12 cellular contexts compared by ENCODE assay signal in genomic region chr6:11111769-11112437, GRCh38. TPM values are rescaled to one million over a fixed set of nuclear protein-coding genes. Genes with fewer than 3 reads are reported as not detected.
DNase-seq lines count a peak whose midpoint lies in the region; ATAC-seq, FAIRE-seq and TF ChIP-seq lines count a peak whose summit lies in the region.
"Had no signal": no experiment of that assay in that cellular context is flagged by ENCODE, and none has a peak within 500 bp of the region (broad histone marks: within the 10 kb centered on the region; RNA-seq: fewer than 3 reads in every experiment).

No MANE protein-coding gene starts in this region.

- no peak overlapping the region for H3K4me3 ChIP-seq in right lobe of liver
- H3K4me3 ChIP-seq in HepG2 (replicated peaks in 1 of 3; ENCODE audit: insufficient read depth in 1 of 3, low read depth in 2 of 3, low read length in 3 of 3): no peak overlapping the region
- H3K4me3 ChIP-seq in endodermal cell (ENCODE audit: low read length): no peak overlapping the region

- H3K27ac Mint-ChIP-seq in T-helper 17 cell (peak overlapping the region; percentile 82), endodermal cell (peak overlapping the region; percentile 35), type B pancreatic cell (peak overlapping the region; percentile 26)

- CTCF ChIA-PET in HepG2 (lab: Yijun Ruan, JAX; ENCODE audit: low intra/inter-chr PET ratio, low total read pairs): no interaction called here

- intact Hi-C loops in right lobe of liver (cut with DNase I) (no loop called here), HepG2 (cut with micrococcal nuclease; ENCODE audit: unreplicated experiment) (no loop called here)

- no peaks in the 10 kb centered on the region for H3K36me3 ChIP-seq in right lobe of liver
- no peaks in the 10 kb centered on the region for H3K36me3 ChIP-seq in HepG2 (replicated peaks in 1 of 2; ENCODE audit: control insufficient read depth in 1 of 2, insufficient read depth in 2 of 2, low read length in 2 of 2)
- no peaks in the 10 kb centered on the region for H3K36me3 ChIP-seq in endodermal cell (ENCODE audit: control insufficient read depth, insufficient read depth, low read length)

- H3K9ac ChIP-seq in HepG2 (ENCODE audit: insufficient read depth, low read depth, low read length) (no peak overlapping the region), endodermal cell (ENCODE audit: extremely low read depth, low read length, poor library complexity, severe bottlenecking) (no peak overlapping the region)

- H3K9me3 ChIP-seq in right lobe of liver (no peaks in the 10 kb centered on the region), HepG2 (ENCODE audit: low read length) (no peaks in the 10 kb centered on the region), T-helper 17 cell (ENCODE audit: control insufficient read depth, low read length, poor library complexity, severe bottlenecking) (no peaks in the 10 kb centered on the region), endodermal cell (ENCODE audit: control insufficient read depth, low read length) (no peaks in the 10 kb centered on the region)

- H3K79me2 ChIP-seq in HepG2 (ENCODE audit: insufficient read depth, low read length): peaks cover 84% of the 10 kb centered on the region

- peak; percentile 29 to 59 (median 50) for ATAC-seq in right lobe of liver
- ATAC-seq in HepG2: no peak
- no peak for ATAC-seq in T-helper 17 cell

- H3K27me3 ChIP-seq in right lobe of liver: no peaks in the 10 kb centered on the region
- no peaks in the 10 kb centered on the region for H3K27me3 ChIP-seq in HepG2 (ENCODE audit: control insufficient read depth in 1 of 2, insufficient read depth in 2 of 2, low read length in 2 of 2)
- no peaks in the 10 kb centered on the region for H3K27me3 ChIP-seq in endodermal cell (ENCODE audit: control insufficient read depth, insufficient read depth, low read length, poor library complexity, severe bottlenecking)

- peak overlapping the region; percentile 70 for H3K4me3 Mint-ChIP-seq in T-helper 17 cell
- no peak overlapping the region for H3K4me3 Mint-ChIP-seq in endodermal cell
- no peak overlapping the region for H3K4me3 Mint-ChIP-seq in type B pancreatic cell

- BruUV-seq in HepG2 (replicated peaks; lab: Mats Ljungman, UMichigan): no TSS peak

- peaks cover 0 to 11% (median 0%) of the 10 kb centered on the region in 4 donors for H3K4me1 ChIP-seq in right lobe of liver
- H3K4me1 ChIP-seq in HepG2 (ENCODE audit: insufficient read depth, low read length): peaks cover 14% of the 10 kb centered on the region; the same call in 1 of the 2 replicates
- no peaks in the 10 kb centered on the region for H3K4me1 ChIP-seq in endodermal cell (ENCODE audit: control insufficient read depth, insufficient read depth, low read length)

- POLR2A ChIA-PET in HepG2 (lab: Yijun Ruan, JAX): interaction anchor here (1.2 kb wide), 1 partner anchor 18 kb away, joined by 3 read pairs; the partner anchor contains the start of gene SMIM13

- no peaks in the 10 kb centered on the region; the same call in none of the 2 replicates for H4K20me1 ChIP-seq in HepG2 (ENCODE audit: insufficient read depth, low read length)

- WGBS in right lobe of liver (ENCODE audit: insufficient coverage, low coverage, low lambda C conversion rate, missing lambda C conversion rate): 49% methylated on average over 7 of the region's 9 CpGs
- 98% methylated on average over 9 of the region's 9 CpGs for WGBS in HepG2 (ENCODE audit: low lambda C conversion rate)
- 92 to 94% methylated on average over 9 of the region's 9 CpGs for WGBS in endodermal cell (ENCODE audit: insufficient coverage in 1 of 2, insufficient read length in 1 of 2), 2 experiments

- H3K36me3 Mint-ChIP-seq in T-helper 17 cell (ENCODE audit: low read depth) (no peaks in the 10 kb centered on the region), endodermal cell (ENCODE audit: low read depth) (peaks cover 3% of the 10 kb centered on the region), type B pancreatic cell (peaks cover 17% of the 10 kb centered on the region)

- H2AFZ ChIP-seq in HepG2 (ENCODE audit: low read length): no peak overlapping the region

- FAIRE-seq in HepG2 (lab: Jason Lieb, UNC): no peak
- FAIRE-seq: small intestine had no signal

- H3K27ac ChIP-seq in right lobe of liver: no peak overlapping the region
- no peak overlapping the region for H3K27ac ChIP-seq in HepG2 (ENCODE audit: extremely low read length, insufficient read depth, low read length)
- no peak overlapping the region for H3K27ac ChIP-seq in endodermal cell (ENCODE audit: low read depth, low read length)

- TF ChIP-seq POLR2A in right lobe of liver (IDR thresholded peaks at IDR 0.05) (no peak), HepG2 (IDR thresholded peaks at IDR 0.05; ENCODE audit: insufficient read depth in 1 of 2, low read depth in 2 of 2, low read length in 2 of 2) (no peak)

- in situ Hi-C loops in HepG2 (cut with HindIII; ENCODE audit: extremely low pct_ligation_motif_present, low pct_unique_long_range_greater_than_20kb): no loop called here

- DNase-seq in right lobe of liver (no peak), HepG2 (ENCODE audit: low spot score) (no peak), T-helper 17 cell (no peak), endodermal cell (no peak), type B pancreatic cell (ENCODE audit: extremely low spot score, unreplicated experiment) (no peak), superior temporal gyrus (ENCODE audit: extremely low spot score) (no peak), SW480 (ENCODE audit: low spot score) (no peak), NCI-H187 (lab: John Stamatoyannopoulos, UW) (no peak)
- DNase-seq: activated effector memory CD4-positive, alpha-beta T cell treated with Interleukin-2 at 50 U/mL for 16 hours; small intestine; T-helper 9 cell had no signal

- H3K4me2 ChIP-seq in HepG2 (ENCODE audit: low read depth, low read length): no peak overlapping the region

- H3K4me1 Mint-ChIP-seq in T-helper 17 cell: peaks cover 27% of the 10 kb centered on the region
- peaks cover 20% of the 10 kb centered on the region for H3K4me1 Mint-ChIP-seq in endodermal cell
- peaks cover 21% of the 10 kb centered on the region for H3K4me1 Mint-ChIP-seq in type B pancreatic cell (ENCODE audit: unreplicated experiment)

- TF ChIP-seq EP300 in HepG2 (IDR thresholded peaks at IDR 0.05; ENCODE audit: low read depth in 2 of 2, low read length in 2 of 2) (no peak), HepG2 (CRISPR knock-in tag; IDR thresholded peaks at IDR 0.05; ENCODE audit: borderline replicate concordance) (no peak)

- H3K9me3 Mint-ChIP-seq in endodermal cell (no peaks in the 10 kb centered on the region), type B pancreatic cell (no peaks in the 10 kb centered on the region)

- no peak for TF ChIP-seq CTCF in right lobe of liver (IDR thresholded peaks at IDR 0.05)
- TF ChIP-seq CTCF in HepG2 (CRISPR knock-in tag; IDR thresholded peaks at IDR 0.05): no peak
- TF ChIP-seq CTCF in endodermal cell (conservative IDR thresholded peaks at IDR 0.05): no peak
- TF ChIP-seq CTCF in type B pancreatic cell (conservative IDR thresholded peaks at IDR 0.05): no peak

- TF ChIP-seq RAD21 in HepG2 (CRISPR knock-in tag; IDR thresholded peaks at IDR 0.05): no peak

- no peaks in the 10 kb centered on the region for H3K27me3 Mint-ChIP-seq in T-helper 17 cell
- no peaks in the 10 kb centered on the region for H3K27me3 Mint-ChIP-seq in endodermal cell (ENCODE audit: insufficient read depth)
- no peaks in the 10 kb centered on the region for H3K27me3 Mint-ChIP-seq in type B pancreatic cell

RNA-seq across cellular contexts. Expression of gene ERVFRD-1, which starts 0.4 kb away (rescaled TPM):
- total RNA-seq in right lobe of liver (under 1 TPM in 1 of 6 experiments, not detected in 5; 0.12 TPM), HepG2 (2016; rRNA removed; fragmentation: Illumina TruSeq; extraction: Trizol) (not detected in 2 replicates), T-helper 17 cell (not detected), endodermal cell (not detected), type B pancreatic cell (ENCODE audit: low replicate concordance) (not detected in 2 replicates)
- not detected in 2 replicates for total RNA-seq in HepG2 (2016; cell fraction: cytosol; rRNA removed; fragmentation: Illumina TruSeq; extraction: Trizol; ENCODE audit: low read depth)
- not detected in 2 replicates for total RNA-seq in HepG2 (2016; cell fraction: insoluble cytoplasmic fraction; rRNA removed; fragmentation: Illumina TruSeq; extraction: Trizol)
- total RNA-seq in HepG2 (2016; cell fraction: membrane; rRNA removed; fragmentation: Illumina TruSeq; extraction: Trizol): not detected in 2 replicates
- not detected in 2 replicates for total RNA-seq in HepG2 (2016; cell fraction: nucleus; rRNA removed; fragmentation: Illumina TruSeq; extraction: Trizol)
- polyA plus RNA-seq in HepG2 (2011; rRNA removed): not detected in 2 replicates
- polyA plus RNA-seq in HepG2 (2011; cell fraction: cytosol; rRNA removed): not detected in 2 replicates
- not detected in 2 replicates for polyA plus RNA-seq in HepG2 (2011; cell fraction: nucleus; rRNA removed)
- polyA plus RNA-seq in HepG2 (2012): 0.07 TPM in 1 of 2 replicates, not detected in the other
- not detected in 2 replicates for polyA plus RNA-seq in HepG2 (2016; cell fraction: cytosol; fragmentation: Illumina TruSeq; extraction: Trizol; ENCODE audit: low read depth)
- not detected in 2 replicates for polyA plus RNA-seq in HepG2 (2016; cell fraction: insoluble cytoplasmic fraction; fragmentation: Illumina TruSeq; extraction: Trizol; ENCODE audit: low read depth)
- polyA plus RNA-seq in HepG2 (2016; cell fraction: membrane; fragmentation: Illumina TruSeq; extraction: Trizol; ENCODE audit: low read depth): not detected in 2 replicates
- not detected in 2 replicates for polyA plus RNA-seq in HepG2 (2016; cell fraction: nucleus; fragmentation: Illumina TruSeq; extraction: Trizol; ENCODE audit: insufficient read depth, low read depth)
- polyA minus RNA-seq in HepG2 (2011; rRNA and poly(A)+ RNA removed; ENCODE audit: low replicate concordance): not detected in 2 replicates
- polyA minus RNA-seq in HepG2 (2011; cell fraction: cytosol; rRNA and poly(A)+ RNA removed): not detected in 2 replicates
- not detected in 2 replicates for polyA minus RNA-seq in HepG2 (2011; cell fraction: nucleus; rRNA and poly(A)+ RNA removed)
- polyA plus RNA-seq in endodermal cell (2013, experiment 1 of 2): not detected
- not detected for polyA plus RNA-seq in endodermal cell (2013, experiment 2 of 2)
- total RNA-seq: myocyte had no signal

RNA-seq across cellular contexts. Expression of gene SMIM13, which starts 18.3 kb away (rescaled TPM):
- total RNA-seq in right lobe of liver (1 to 10 TPM; 6.4 to 9.5 (median 7.6) TPM), HepG2 (2016; rRNA removed; fragmentation: Illumina TruSeq; extraction: Trizol) (9.5 and 10.2 TPM in 2 replicates), T-helper 17 cell (10 to 100 TPM in 1 of 2 donors, 1 to 10 TPM in 1; 7.5 to 10.1 TPM), endodermal cell (10 to 100 TPM; 12.2 TPM), type B pancreatic cell (ENCODE audit: low replicate concordance) (13.9 and 15.1 TPM in 2 replicates)
- 7.2 and 7.8 TPM in 2 replicates for total RNA-seq in HepG2 (2016; cell fraction: cytosol; rRNA removed; fragmentation: Illumina TruSeq; extraction: Trizol; ENCODE audit: low read depth)
- 8.5 and 9.8 TPM in 2 replicates for total RNA-seq in HepG2 (2016; cell fraction: insoluble cytoplasmic fraction; rRNA removed; fragmentation: Illumina TruSeq; extraction: Trizol)
- 10.2 and 12.9 TPM in 2 replicates for total RNA-seq in HepG2 (2016; cell fraction: membrane; rRNA removed; fragmentation: Illumina TruSeq; extraction: Trizol)
- 12.8 and 14.5 TPM in 2 replicates for total RNA-seq in HepG2 (2016; cell fraction: nucleus; rRNA removed; fragmentation: Illumina TruSeq; extraction: Trizol)
- polyA plus RNA-seq in HepG2 (2011; rRNA removed): 2.5 and 2.7 TPM in 2 replicates
- 1.2 and 1.9 TPM in 2 replicates for polyA plus RNA-seq in HepG2 (2011; cell fraction: cytosol; rRNA removed)
- polyA plus RNA-seq in HepG2 (2011; cell fraction: nucleus; rRNA removed): 1.6 and 2.3 TPM in 2 replicates
- 6.0 and 6.5 TPM in 2 replicates for polyA plus RNA-seq in HepG2 (2012)
- 11.0 and 14.0 TPM in 2 replicates for polyA plus RNA-seq in HepG2 (2016; cell fraction: cytosol; fragmentation: Illumina TruSeq; extraction: Trizol; ENCODE audit: low read depth)
- polyA plus RNA-seq in HepG2 (2016; cell fraction: insoluble cytoplasmic fraction; fragmentation: Illumina TruSeq; extraction: Trizol; ENCODE audit: low read depth): 10.4 and 11.8 TPM in 2 replicates
- polyA plus RNA-seq in HepG2 (2016; cell fraction: membrane; fragmentation: Illumina TruSeq; extraction: Trizol; ENCODE audit: low read depth): 13.1 and 14.3 TPM in 2 replicates
- polyA plus RNA-seq in HepG2 (2016; cell fraction: nucleus; fragmentation: Illumina TruSeq; extraction: Trizol; ENCODE audit: insufficient read depth, low read depth): 15.6 and 18.1 TPM in 2 replicates
- 1.7 and 2.9 TPM in 2 replicates for polyA minus RNA-seq in HepG2 (2011; rRNA and poly(A)+ RNA removed; ENCODE audit: low replicate concordance)
- 2.0 and 5.2 TPM in 2 replicates for polyA minus RNA-seq in HepG2 (2011; cell fraction: cytosol; rRNA and poly(A)+ RNA removed)
- 10.0 and 11.2 TPM in 2 replicates for polyA minus RNA-seq in HepG2 (2011; cell fraction: nucleus; rRNA and poly(A)+ RNA removed)
- polyA plus RNA-seq in endodermal cell (2013, experiment 1 of 2): 13.0 TPM
- 12.5 TPM for polyA plus RNA-seq in endodermal cell (2013, experiment 2 of 2)

Comparison
In these comparisons a context has a peak if more than half of its experiments do, and no peak if none do; other contexts are left out.
1. ATAC-seq: peak in right lobe of liver (4 of 4); none in HepG2 (single experiment) and T-helper 17 cell (single experiment).
2. H3K27ac Mint-ChIP-seq: peak in every context shown above with its lines; median percentile 82 in T-helper 17 cell; 35 in endodermal cell; 26 in type B pancreatic cell.